Comparison of ENCODE assay signal across 15 cellular contexts in genomic region chr12:115398311-115398781, GRCh38.
A peak's percentile ranks its signal among the peaks of the same experiment; 100 is the strongest.
DNase-seq lines count a peak whose midpoint lies in the region; ATAC-seq and TF ChIP-seq lines count a peak whose summit lies in the region.
"Had no signal": no experiment of that assay in that cellular context is flagged by ENCODE, and none has a peak within 500 bp of the region (broad histone marks: within the 10 kb centered on the region; RNA-seq: fewer than 3 reads in every experiment).

No MANE protein-coding gene starts in this region.

- peak; percentile 87 for ATAC-seq in left lobe of liver
- ATAC-seq in HG03175 (IDR thresholded peaks at IDR 0.05; ENCODE audit: unreplicated experiment), result no peak
- ATAC-seq in CD8-positive, alpha-beta T cell, result no peak
- ATAC-seq: stimulated activated effector memory CD8-positive, alpha-beta T cell treated with anti-CD3 and anti-CD28 coated beads, Interleukin-12 subunit alpha, Interleukin-12 subunit beta, amount 100 ng/mL, for 72 hours had no signal

- no peaks in the 10 kb centered on the region for H3K4me1 ChIP-seq in CD8-positive, alpha-beta T cell (ENCODE audit: insufficient read depth, low read length)

- intact Hi-C loops in CD8-positive, alpha-beta T cell (cut with DNase I, micrococcal nuclease), result no loop called here

- no peak overlapping the region for H3K4me3 Mint-ChIP-seq in CD8-positive, alpha-beta T cell
- H3K4me3 Mint-ChIP-seq: activated CD4-positive, alpha-beta memory T cell treated with anti-CD3 and anti-CD28 coated beads for 36 hours; stimulated activated effector memory CD8-positive, alpha-beta T cell treated with anti-CD3 and anti-CD28 coated beads, Interleukin-12 subunit alpha, Interleukin-12 subunit beta, amount 100 ng/mL, for 72 hours had no signal

- peaks cover 16% of the 10 kb centered on the region for H3K9me3 Mint-ChIP-seq in CD8-positive, alpha-beta T cell

- H3K27me3 Mint-ChIP-seq in CD8-positive, alpha-beta T cell (ENCODE audit: low read depth), result no peaks in the 10 kb centered on the region
- H3K27me3 Mint-ChIP-seq: activated CD4-positive, alpha-beta memory T cell treated with anti-CD3 and anti-CD28 coated beads for 36 hours had no signal

- H3K9me3 ChIP-seq in CD8-positive, alpha-beta T cell (ENCODE audit: low read length), result no peaks in the 10 kb centered on the region
- H3K9me3 ChIP-seq: MG63 had no signal

- H3K36me3 Mint-ChIP-seq in CD8-positive, alpha-beta T cell, result no peaks in the 10 kb centered on the region
- H3K36me3 Mint-ChIP-seq: activated CD4-positive, alpha-beta memory T cell treated with anti-CD3 and anti-CD28 coated beads for 36 hours; stimulated activated effector memory CD8-positive, alpha-beta T cell treated with anti-CD3 and anti-CD28 coated beads, Interleukin-12 subunit alpha, Interleukin-12 subunit beta, amount 100 ng/mL, for 72 hours had no signal

- no peak overlapping the region for H3K27ac Mint-ChIP-seq in CD8-positive, alpha-beta T cell
- H3K27ac Mint-ChIP-seq: activated CD4-positive, alpha-beta memory T cell treated with anti-CD3 and anti-CD28 coated beads for 36 hours; stimulated activated effector memory CD8-positive, alpha-beta T cell treated with anti-CD3 and anti-CD28 coated beads, Interleukin-12 subunit alpha, Interleukin-12 subunit beta, amount 100 ng/mL, for 72 hours had no signal

- DNase-seq in EH (ENCODE audit: low read depth), result peak; percentile 44
- peak; percentile 20 for DNase-seq in HuH-7.5 (ENCODE audit: low spot score)
- DNase-seq in left lobe of liver (ENCODE audit: low spot score), result no peak
- DNase-seq in hypothalamus (lab: John Stamatoyannopoulos, UW), result no peak
- DNase-seq in activated CD8-positive, alpha-beta memory T cell treated with anti-CD3 and anti-CD28 coated beads, Interleukin-2, amount 50 U/mL, for 48 hours, result no peak
- DNase-seq in CD8-positive, alpha-beta T cell, result no peak
- DNase-seq: activated CD4-positive, alpha-beta memory T cell treated with anti-CD3 and anti-CD28 coated beads for 36 hours; activated naive CD4-positive, alpha-beta T cell treated with anti-CD3 and anti-CD28 coated beads, Interleukin-2, amount 50 U/mL, for 16 hours; MG63; NCI-H526; stimulated activated CD4-positive, alpha-beta T cell treated with anti-CD3 and anti-CD28 coated beads, Interleukin-15, amount 100 ng/mL, for 24 hours; T-helper 1 cell had no signal

- peak overlapping the region; percentile 18; the same call in 1 of the 2 replicates for H3K27ac ChIP-seq in VCaP
- no peak overlapping the region for H3K27ac ChIP-seq in CD8-positive, alpha-beta T cell (ENCODE audit: low read depth, low read length)

- no peaks in the 10 kb centered on the region for H3K27me3 ChIP-seq in CD8-positive, alpha-beta T cell (ENCODE audit: insufficient read depth, low read length)
- H3K27me3 ChIP-seq: MG63 had no signal

- CTCF ChIA-PET in CD8-positive, alpha-beta T cell (lab: Charles Lee), result no interaction called here

- POLR2A ChIA-PET in CD8-positive, alpha-beta T cell (lab: Charles Lee), result no interaction called here

- H3K4me1 Mint-ChIP-seq in CD8-positive, alpha-beta T cell (ENCODE audit: low read depth), result no peaks in the 10 kb centered on the region
- H3K4me1 Mint-ChIP-seq: stimulated activated effector memory CD8-positive, alpha-beta T cell treated with anti-CD3 and anti-CD28 coated beads, Interleukin-12 subunit alpha, Interleukin-12 subunit beta, amount 100 ng/mL, for 72 hours had no signal

- no peak overlapping the region for H3K4me3 ChIP-seq in CD8-positive, alpha-beta T cell (ENCODE audit: low read depth, low read length)
- H3K4me3 ChIP-seq: MG63 had no signal

- peak; percentile 73 for TF ChIP-seq CTCF in VCaP (conservative IDR thresholded peaks at IDR 0.05)
- TF ChIP-seq CTCF in CD8-positive, alpha-beta T cell (IDR thresholded peaks at IDR 0.05), result no peak

- H3K36me3 ChIP-seq in CD8-positive, alpha-beta T cell (ENCODE audit: insufficient read depth, low read length), result no peaks in the 10 kb centered on the region
- H3K36me3 ChIP-seq: MG63 had no signal

Comparison
In these comparisons a context has a peak if more than half of its experiments do, and no peak if none do; other contexts are left out.
1. DNase-seq: peak in EH (single experiment) and HuH-7.5 (single experiment); none in left lobe of liver (single experiment), hypothalamus (0 of 51), activated CD8-positive, alpha-beta memory T cell treated with anti-CD3 and anti-CD28 coated beads, Interleukin-2, amount 50 U/mL, for 48 hours (single experiment) and CD8-positive, alpha-beta T cell (0 of 7).